ENCODE assay signal across 26 cellular contexts in genomic region chr2:134818321-134818720, GRCh38. TPM values are rescaled to one million over a fixed set of nuclear protein-coding genes. Genes with fewer than 3 reads are reported as not detected.
DNase-seq lines count a peak whose midpoint lies in the region; ATAC-seq, FAIRE-seq and TF ChIP-seq lines count a peak whose summit lies in the region.
"Had no signal": no experiment of that assay in that cellular context is flagged by ENCODE, and none has a peak within 500 bp of the region (broad histone marks: within the 10 kb centered on the region; RNA-seq: fewer than 3 reads in every experiment).

No MANE protein-coding gene starts in this region.

- peak; percentile 97 for FAIRE-seq in keratinocyte (lab: Jason Lieb, UNC)
- FAIRE-seq: GM18507 had no signal

- dilution Hi-C loops in keratinocyte (cut with MboI; ENCODE audit: extremely low pct_ligation_motif_present, low sequenced_read_pairs): no loop called here

- intact Hi-C loops in posterior cingulate gyrus (cut with DNase I): no loop called here

- H2AFZ ChIP-seq in keratinocyte (ENCODE audit: control insufficient read depth, low read length): no peak overlapping the region

- DNase-seq in 8988T (peak; percentile 14), HT1080 (ENCODE audit: low read depth) (peak; percentile 85), keratinocyte (ENCODE audit: low read depth, low spot score) (peak; percentile 73), posterior cingulate gyrus (no peak)
- DNase-seq: activated CD4-positive, alpha-beta memory T cell treated with anti-CD3 and anti-CD28 coated beads, Interleukin-2, amount 10 ng/mL, durations not matched to agents 7 days and 5 days; activated T-cell treated with anti-CD3 and anti-CD28 coated beads, Interleukin-2, amount 50 U/mL, for 24 hours; CD4-positive, CD25-positive, alpha-beta regulatory T cell; erythroblast; NCI-H1092; NCI-H2171; NCI-H82; nephron progenitor cell had no signal

- no peak overlapping the region for H3K4me3 Mint-ChIP-seq in activated T-helper 17 cell treated with anti-CD3 and anti-CD28 coated beads, Interleukin-2, amount 50 U/mL, for 72 hours
- H3K4me3 Mint-ChIP-seq: activated CD4-positive, alpha-beta memory T cell treated with anti-CD3 and anti-CD28 coated beads, Interleukin-2, amount 10 ng/mL, durations not matched to agents 7 days and 5 days; activated naive CD4-positive, alpha-beta T cell treated with anti-CD3 and anti-CD28 coated beads, Interleukin-2, amount 50 U/mL, for 24 hours; activated T-cell treated with anti-CD3 and anti-CD28 coated beads, Interleukin-2, amount 50 U/mL, for 24 hours; CD4-positive, CD25-positive, alpha-beta regulatory T cell; dendritic cell treated with granulocyte-macrophage colony-stimulating factor and Interleukin-4, amounts not matched to agents 40 ng/mL and 50 ng/mL, for 4 days; IgD-negative memory B cell; nephron progenitor cell; stimulated activated naive CD8-positive, alpha-beta T cell treated with anti-CD3 and anti-CD28 coated beads, Interleukin-15, Interleukin-2, amounts not matched to agents 100 ng/mL and 50 ng/mL, for 24 hours had no signal

- no peak for TF ChIP-seq CTCF in keratinocyte (optimal IDR thresholded peaks at IDR 0.05 in 1 of 3, IDR thresholded peaks at IDR 0.05 in 1 of 3, conservative IDR thresholded peaks at IDR 0.05 in 1 of 3; ENCODE audit: extremely low read depth in 1 of 3, insufficient read depth in 2 of 3, low read length in 3 of 3)

- peak overlapping the region; percentile 73 for H3K27ac ChIP-seq in keratinocyte (ENCODE audit: control insufficient read depth, insufficient read depth, low read length)
- H3K27ac ChIP-seq: body of pancreas had no signal

- H3K79me2 ChIP-seq in keratinocyte (ENCODE audit: control insufficient read depth, insufficient read depth, low read length): no peaks in the 10 kb centered on the region

- no peak overlapping the region for H3K9ac ChIP-seq in keratinocyte (ENCODE audit: control insufficient read depth, extremely low read depth, insufficient read depth, low read length)

- H3K27me3 Mint-ChIP-seq in activated T-helper 17 cell treated with anti-CD3 and anti-CD28 coated beads, Interleukin-2, amount 50 U/mL, for 72 hours: peaks cover 13% of the 10 kb centered on the region
- H3K27me3 Mint-ChIP-seq: IgD-negative memory B cell had no signal

- no peaks in the 10 kb centered on the region for H3K27me3 ChIP-seq in keratinocyte (ENCODE audit: control insufficient read depth, extremely low read depth, insufficient read depth, low read length)
- H3K27me3 ChIP-seq: body of pancreas had no signal

- H3K27ac Mint-ChIP-seq in activated T-helper 17 cell treated with anti-CD3 and anti-CD28 coated beads, Interleukin-2, amount 50 U/mL, for 72 hours: no peak overlapping the region
- H3K27ac Mint-ChIP-seq: activated CD4-positive, alpha-beta memory T cell treated with anti-CD3 and anti-CD28 coated beads, Interleukin-2, amount 10 ng/mL, durations not matched to agents 7 days and 5 days; activated naive CD4-positive, alpha-beta T cell treated with anti-CD3 and anti-CD28 coated beads, Interleukin-2, amount 50 U/mL, for 24 hours; activated T-cell treated with anti-CD3 and anti-CD28 coated beads, Interleukin-2, amount 50 U/mL, for 24 hours; CD4-positive, CD25-positive, alpha-beta regulatory T cell; dendritic cell treated with granulocyte-macrophage colony-stimulating factor and Interleukin-4, amounts not matched to agents 40 ng/mL and 50 ng/mL, for 4 days; IgD-negative memory B cell; nephron progenitor cell; stimulated activated naive CD8-positive, alpha-beta T cell treated with anti-CD3 and anti-CD28 coated beads, Interleukin-15, Interleukin-2, amounts not matched to agents 100 ng/mL and 50 ng/mL, for 24 hours had no signal

- H3K9me3 ChIP-seq in keratinocyte (ENCODE audit: control insufficient read depth, low read depth, low read length): no peaks in the 10 kb centered on the region
- H3K9me3 ChIP-seq: body of pancreas had no signal

- no peaks in the 10 kb centered on the region for H4K20me1 ChIP-seq in keratinocyte (ENCODE audit: control insufficient read depth, extremely low read depth, insufficient read depth, low read length)

- ATAC-seq in activated T-helper 17 cell treated with anti-CD3 and anti-CD28 coated beads, Interleukin-2, amount 50 U/mL, for 72 hours (replicated peaks): peak; percentile 24
- ATAC-seq in HG03097 (IDR thresholded peaks at IDR 0.05; ENCODE audit: low FRiP score, unreplicated experiment): no peak
- ATAC-seq in GM21381 (IDR thresholded peaks at IDR 0.05; ENCODE audit: unreplicated experiment): no peak
- no peak for ATAC-seq in GM19351 (IDR thresholded peaks at IDR 0.05; ENCODE audit: unreplicated experiment)
- ATAC-seq: body of pancreas, Panc1 had no signal

- H3K36me3 Mint-ChIP-seq in activated T-helper 17 cell treated with anti-CD3 and anti-CD28 coated beads, Interleukin-2, amount 50 U/mL, for 72 hours (ENCODE audit: low read depth): no peaks in the 10 kb centered on the region
- H3K36me3 Mint-ChIP-seq: activated naive CD4-positive, alpha-beta T cell treated with anti-CD3 and anti-CD28 coated beads, Interleukin-2, amount 50 U/mL, for 24 hours; CD4-positive, CD25-positive, alpha-beta regulatory T cell had no signal

- H3K4me1 Mint-ChIP-seq in activated T-helper 17 cell treated with anti-CD3 and anti-CD28 coated beads, Interleukin-2, amount 50 U/mL, for 72 hours: no peaks in the 10 kb centered on the region
- H3K4me1 Mint-ChIP-seq: activated CD4-positive, alpha-beta memory T cell treated with anti-CD3 and anti-CD28 coated beads, Interleukin-2, amount 10 ng/mL, durations not matched to agents 7 days and 5 days; activated naive CD4-positive, alpha-beta T cell treated with anti-CD3 and anti-CD28 coated beads, Interleukin-2, amount 50 U/mL, for 24 hours; CD4-positive, CD25-positive, alpha-beta regulatory T cell; IgD-negative memory B cell; nephron progenitor cell had no signal

- no peak overlapping the region for H3K4me3 ChIP-seq in keratinocyte (ENCODE audit: control insufficient read depth in 2 of 3, extremely low read depth in 1 of 3, insufficient read depth in 2 of 3, low read depth in 1 of 3, low read length in 3 of 3)
- H3K4me3 ChIP-seq: body of pancreas had no signal

- peaks cover 19% of the 10 kb centered on the region for H3K4me1 ChIP-seq in keratinocyte (ENCODE audit: control insufficient read depth, extremely low read depth, insufficient read depth, low read length)
- H3K4me1 ChIP-seq: body of pancreas had no signal

- H3K9me1 ChIP-seq in keratinocyte (ENCODE audit: control insufficient read depth, extremely low read depth, insufficient read depth, low read length): no peaks in the 10 kb centered on the region

- H3K4me2 ChIP-seq in keratinocyte (ENCODE audit: control insufficient read depth, extremely low read depth, insufficient read depth, low read depth, low read length): peak overlapping the region; percentile 58

- H3K36me3 ChIP-seq in keratinocyte (ENCODE audit: control insufficient read depth in 2 of 2, extremely low read depth in 1 of 2, insufficient read depth in 2 of 2, low read length in 2 of 2): no peaks in the 10 kb centered on the region

- peaks cover 3% of the 10 kb centered on the region for H3K9me3 Mint-ChIP-seq in activated T-helper 17 cell treated with anti-CD3 and anti-CD28 coated beads, Interleukin-2, amount 50 U/mL, for 72 hours
- H3K9me3 Mint-ChIP-seq: activated CD4-positive, alpha-beta memory T cell treated with anti-CD3 and anti-CD28 coated beads, Interleukin-2, amount 10 ng/mL, durations not matched to agents 7 days and 5 days; activated naive CD4-positive, alpha-beta T cell treated with anti-CD3 and anti-CD28 coated beads, Interleukin-2, amount 50 U/mL, for 24 hours; activated T-cell treated with anti-CD3 and anti-CD28 coated beads, Interleukin-2, amount 50 U/mL, for 24 hours; dendritic cell treated with granulocyte-macrophage colony-stimulating factor and Interleukin-4, amounts not matched to agents 40 ng/mL and 50 ng/mL, for 4 days; IgD-negative memory B cell; nephron progenitor cell; stimulated activated naive CD8-positive, alpha-beta T cell treated with anti-CD3 and anti-CD28 coated beads, Interleukin-15, Interleukin-2, amounts not matched to agents 100 ng/mL and 50 ng/mL, for 24 hours had no signal

RNA-seq across cellular contexts. Expression of gene ACMSD, which starts 20.1 kb away (rescaled TPM):
- not detected in 2 replicates for total RNA-seq in HT1080 (2014; rRNA removed; shearing (Covaris generic))
- not detected in 2 replicates for polyA plus RNA-seq in HT1080 (2015; cell fraction: cytosol; rRNA removed)
- not detected in 2 replicates for polyA plus RNA-seq in HT1080 (2015; cell fraction: nucleus; rRNA removed)
- total RNA-seq in activated T-helper 17 cell treated with anti-CD3 and anti-CD28 coated beads, Interleukin-2, amount 50 U/mL, for 72 hours: not detected
- polyA plus RNA-seq in keratinocyte: not detected in 3 replicates
- not detected for polyA plus RNA-seq in keratinocyte (2011; ENCODE audit: low read depth)
- polyA plus RNA-seq in keratinocyte (2011; cell fraction: cytosol; rRNA removed): not detected in 2 replicates
- polyA plus RNA-seq in keratinocyte (2011; cell fraction: nucleus; rRNA removed): not detected in 2 replicates
- not detected in 2 replicates for polyA plus RNA-seq in keratinocyte (2012; ENCODE audit: low replicate concordance)
- not detected in 3 replicates for polyA minus RNA-seq in keratinocyte
- not detected for polyA minus RNA-seq in keratinocyte (2011; cell fraction: cytosol; rRNA and poly(A)+ RNA removed)
- polyA minus RNA-seq in keratinocyte (2011; cell fraction: nucleus; rRNA and poly(A)+ RNA removed): not detected in 2 replicates
- total RNA-seq: A673; activated CD4-positive, alpha-beta memory T cell treated with anti-CD3 and anti-CD28 coated beads, Interleukin-2, amount 10 ng/mL, durations not matched to agents 7 days and 5 days; CD4-positive, CD25-positive, alpha-beta regulatory T cell; glomerular endothelial cell; ureter had no signal
- polyA plus RNA-seq: CD4-positive, CD25-positive, alpha-beta regulatory T cell; IgD-negative memory B cell had no signal

Comparison
In these comparisons a context has a peak if more than half of its experiments do, and no peak if none do; other contexts are left out.
1. DNase-seq: peak in 8988T (single experiment), HT1080 (single experiment) and keratinocyte (single experiment); none in posterior cingulate gyrus (0 of 10).